Comparison of ENCODE assay signal across 13 cellular contexts in the genomic region with DNA sequence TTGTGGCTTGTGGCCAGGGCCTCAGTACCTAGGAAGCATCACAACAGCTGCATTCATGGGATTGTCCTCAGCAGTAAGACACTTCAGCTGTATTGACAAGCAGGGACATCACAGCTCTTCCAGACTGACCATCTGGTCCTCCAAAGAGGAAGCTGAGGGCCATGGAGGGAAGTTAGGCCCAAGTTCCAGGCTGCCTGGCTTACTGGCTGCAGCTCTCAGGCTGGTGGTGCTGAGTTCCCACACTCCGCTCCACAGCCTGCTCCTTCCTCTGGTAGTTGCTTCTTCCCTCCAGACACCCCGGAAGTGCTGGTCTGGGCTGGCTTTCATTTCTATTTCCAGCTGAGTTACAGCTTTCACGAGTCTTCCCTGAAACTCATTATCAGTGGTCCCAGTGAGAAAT. TPM values are rescaled to one million over a fixed set of nuclear protein-coding genes. Genes with fewer than 3 reads are reported as not detected.
DNase-seq lines count a peak whose midpoint lies in the region; ATAC-seq and TF ChIP-seq lines count a peak whose summit lies in the region.
"Had no signal": no experiment of that assay in that cellular context is flagged by ENCODE, and none has a peak within 500 bp of the region (broad histone marks: within the 10 kb centered on the region; RNA-seq: fewer than 3 reads in every experiment).

No MANE protein-coding gene starts in this region.

- H3K27me3 Mint-ChIP-seq in CD4-positive, CD25-positive, alpha-beta regulatory T cell, result no peaks in the 10 kb centered on the region
- no peaks in the 10 kb centered on the region for H3K27me3 Mint-ChIP-seq in chondrocyte (ENCODE audit: low read depth)
- H3K27me3 Mint-ChIP-seq in natural killer cell (ENCODE audit: low read depth in 2 of 2), result no peaks in the 10 kb centered on the region

- peaks cover 6% of the 10 kb centered on the region for H3K4me1 ChIP-seq in CD4-positive, CD25-positive, alpha-beta regulatory T cell (ENCODE audit: control insufficient read depth, insufficient read depth, low read length, poor library complexity, severe bottlenecking)

- no peak overlapping the region for H3K27ac ChIP-seq in CD4-positive, CD25-positive, alpha-beta regulatory T cell (ENCODE audit: insufficient read depth, low read length, poor library complexity, severe bottlenecking)
- H3K27ac ChIP-seq in HL-60 (replicated peaks), result peak overlapping the region; percentile 62

- intact Hi-C loops in natural killer cell (cut with micrococcal nuclease), result no loop called here

- no peaks in the 10 kb centered on the region for H3K36me3 Mint-ChIP-seq in CD4-positive, CD25-positive, alpha-beta regulatory T cell
- H3K36me3 Mint-ChIP-seq in chondrocyte (ENCODE audit: low read depth), result no peaks in the 10 kb centered on the region
- no peaks in the 10 kb centered on the region for H3K36me3 Mint-ChIP-seq in natural killer cell

- no peaks in the 10 kb centered on the region for H3K27me3 ChIP-seq in CD4-positive, CD25-positive, alpha-beta regulatory T cell (ENCODE audit: control insufficient read depth, insufficient read depth, low read length)
- no peaks in the 10 kb centered on the region for H3K27me3 ChIP-seq in HL-60 (ENCODE audit: insufficient read depth, poor library complexity, severe bottlenecking)

- H3K4me1 Mint-ChIP-seq in CD4-positive, CD25-positive, alpha-beta regulatory T cell, result peaks cover 0 to 25% (median 12%) of the 10 kb centered on the region in 4 donors
- H3K4me1 Mint-ChIP-seq in chondrocyte (ENCODE audit: low read depth) (peaks cover 19% of the 10 kb centered on the region), natural killer cell (peaks cover 5 to 11% of the 10 kb centered on the region in 2 donors)

- H3K4me3 Mint-ChIP-seq in CD4-positive, CD25-positive, alpha-beta regulatory T cell, result no peak overlapping the region
- no peak overlapping the region for H3K4me3 Mint-ChIP-seq in chondrocyte (ENCODE audit: unreplicated experiment)
- no peak overlapping the region for H3K4me3 Mint-ChIP-seq in natural killer cell

- peak in 1 of 3 donors; percentile 27 for DNase-seq in CD4-positive, CD25-positive, alpha-beta regulatory T cell
- DNase-seq in HL-60 (ENCODE audit: low read depth in 1 of 2, low spot score in 1 of 2), result peak in 1 of 2 experiments; percentile 63
- peak; percentile 28 for DNase-seq in chondrocyte (ENCODE audit: low spot score)
- no peak for DNase-seq in natural killer cell
- no peak for DNase-seq in NK-92 (lab: John Stamatoyannopoulos, UW; ENCODE audit: unreplicated experiment)
- DNase-seq in NCI-H187 (lab: John Stamatoyannopoulos, UW), result no peak
- DNase-seq: activated CD8-positive, alpha-beta memory T cell treated with anti-CD3 and anti-CD28 coated beads, Interleukin-2, amount 50 U/mL, for 48 hours; DMS53; KBM-7; NCI-H446 treated with DMSO at 0.1 percent for 48 hours had no signal

- H3K9me3 ChIP-seq in CD4-positive, CD25-positive, alpha-beta regulatory T cell (ENCODE audit: control insufficient read depth in 2 of 2, low read length in 2 of 2), result no peaks in the 10 kb centered on the region

- no peaks in the 10 kb centered on the region for H3K9me3 Mint-ChIP-seq in CD4-positive, CD25-positive, alpha-beta regulatory T cell
- H3K9me3 Mint-ChIP-seq in chondrocyte (ENCODE audit: low read depth) (no peaks in the 10 kb centered on the region), natural killer cell (no peaks in the 10 kb centered on the region)

- peak in 1 of 2 donors; percentile 34 for ATAC-seq in CD4-positive, CD25-positive, alpha-beta regulatory T cell (ENCODE audit: low read depth in 2 of 2)
- peak; percentile 32 to 38 (median 35) for ATAC-seq in natural killer cell
- no peak for ATAC-seq in esophagus mucosa
- ATAC-seq in GM19463 (IDR thresholded peaks at IDR 0.05; ENCODE audit: unreplicated experiment), result no peak

- H3K4me3 ChIP-seq in CD4-positive, CD25-positive, alpha-beta regulatory T cell (ENCODE audit: low read depth, low read length), result no peak overlapping the region
- no peak overlapping the region for H3K4me3 ChIP-seq in HL-60 (replicated peaks; ENCODE audit: insufficient read depth, low read length)

- TF ChIP-seq CTCF in HL-60 (IDR thresholded peaks at IDR 0.05; ENCODE audit: insufficient read depth, low read length), result no peak
- no peak for TF ChIP-seq CTCF in chondrocyte (IDR thresholded peaks at IDR 0.05)
- TF ChIP-seq CTCF in natural killer cell (IDR thresholded peaks at IDR 0.05), result no peak

- no peaks in the 10 kb centered on the region for H3K36me3 ChIP-seq in CD4-positive, CD25-positive, alpha-beta regulatory T cell (ENCODE audit: control insufficient read depth, insufficient read depth, low read length)

- H3K27ac Mint-ChIP-seq in CD4-positive, CD25-positive, alpha-beta regulatory T cell, result peak overlapping the region in 2 of 3 donors; percentile 48 to 80
- H3K27ac Mint-ChIP-seq in chondrocyte (ENCODE audit: unreplicated experiment) (no peak overlapping the region), natural killer cell (peak overlapping the region in 1 of 2 donors; percentile 83)

RNA-seq across cellular contexts. Expression of a gene that starts 5.7 kb away (rescaled TPM):
- 295 TPM for total RNA-seq in CD4-positive, CD25-positive, alpha-beta regulatory T cell
- polyA plus RNA-seq in CD4-positive, CD25-positive, alpha-beta regulatory T cell, result 100 to 1,000 TPM; 131 to 177 (median 158) TPM
- total RNA-seq in chondrocyte, result 26.6 to 59.2 TPM (median 58.4 TPM) in 3 replicates
- total RNA-seq in natural killer cell, result 10 to 100 TPM; 95.5 to 98.9 (median 96.6) TPM
- 45.5 TPM for total RNA-seq in esophagus mucosa

RNA-seq across cellular contexts. Expression of a gene that starts 17.5 kb away (rescaled TPM):
- total RNA-seq in CD4-positive, CD25-positive, alpha-beta regulatory T cell, result 0.54 TPM
- 1 to 10 TPM in 1 of 4 donors, under 1 TPM in 3; 0.08 to 1.9 (median 0.73) TPM for polyA plus RNA-seq in CD4-positive, CD25-positive, alpha-beta regulatory T cell
- total RNA-seq in chondrocyte (not detected in 3 replicates), natural killer cell (not detected), esophagus mucosa (not detected)
- total RNA-seq: lower leg skin had no signal

RNA-seq across cellular contexts. Expression of a gene that starts 25.7 kb away (rescaled TPM):
- 0.64 TPM for total RNA-seq in CD4-positive, CD25-positive, alpha-beta regulatory T cell
- 1 to 10 TPM in 1 of 4 donors, under 1 TPM in 2, not detected in 1; 0.23 to 1.6 (median 0.92) TPM for polyA plus RNA-seq in CD4-positive, CD25-positive, alpha-beta regulatory T cell
- total RNA-seq in chondrocyte (0.62 TPM in 1 of 3 replicates, not detected in the others), natural killer cell (under 1 TPM in 1 of 3 donors, not detected in 2; 0.48 TPM), esophagus mucosa (5.0 TPM)

RNA-seq across cellular contexts. Expression of a gene that starts 48.9 kb away (rescaled TPM):
- total RNA-seq in CD4-positive, CD25-positive, alpha-beta regulatory T cell, result 8.2 TPM
- 1 to 10 TPM; 4.0 to 9.0 (median 5.1) TPM for polyA plus RNA-seq in CD4-positive, CD25-positive, alpha-beta regulatory T cell
- total RNA-seq in chondrocyte (17.4 to 27.0 TPM (median 25.6 TPM) in 3 replicates), natural killer cell (1 to 10 TPM; 2.9 to 4.9 (median 3.6) TPM), esophagus mucosa (2.2 TPM)

Comparison
In these comparisons a context has a peak if more than half of its experiments do, and no peak if none do; other contexts are left out.
1. ATAC-seq: peak in natural killer cell (3 of 3); none in esophagus mucosa (single experiment) and GM19463 (single experiment).